In the genomic region with DNA sequence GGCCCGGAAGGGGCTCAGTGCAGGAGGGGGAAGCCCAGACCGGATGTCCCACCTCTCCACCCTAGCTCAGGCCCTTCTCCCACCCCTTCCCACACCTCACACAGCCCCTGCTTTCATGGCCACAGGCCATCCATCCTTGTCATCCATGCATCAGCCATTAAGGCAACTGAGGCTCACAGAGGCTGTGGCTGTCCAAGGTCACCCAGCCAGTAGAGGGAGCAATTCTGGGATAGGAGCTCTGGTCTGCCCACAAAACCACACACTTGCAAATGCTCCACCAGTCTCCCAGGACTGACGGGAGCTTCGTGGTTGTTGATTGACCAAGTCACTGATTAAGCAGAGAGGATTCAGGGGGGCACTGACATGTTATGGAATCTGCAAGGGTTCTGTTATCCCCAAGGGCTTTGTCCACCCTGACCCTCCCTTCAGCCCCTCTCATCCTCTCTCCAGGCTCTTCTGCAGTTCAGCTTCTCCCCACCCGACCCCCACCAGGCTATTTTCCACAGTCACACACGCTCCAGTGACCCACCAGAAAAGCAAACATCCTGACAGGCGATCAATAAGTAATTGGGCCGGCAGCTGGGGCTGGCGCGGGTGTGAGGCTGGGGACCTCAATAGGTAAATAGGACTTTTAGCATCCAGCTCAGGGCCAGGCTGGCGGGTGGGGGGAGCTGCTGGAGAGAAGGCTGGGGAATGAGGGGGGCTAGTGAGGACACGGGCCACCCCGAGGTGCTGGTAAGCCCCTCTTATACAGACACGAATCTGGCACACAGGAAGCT, we compare ENCODE assay signal across 9 cellular contexts. TPM values are rescaled to one million over a fixed set of nuclear protein-coding genes. Genes with fewer than 3 reads are reported as not detected.
DNase-seq lines count a peak whose midpoint lies in the region; ATAC-seq and TF ChIP-seq lines count a peak whose summit lies in the region.
"Had no signal": no experiment of that assay in that cellular context is flagged by ENCODE, and none has a peak within 500 bp of the region (broad histone marks: within the 10 kb centered on the region; RNA-seq: fewer than 3 reads in every experiment).

No MANE protein-coding gene starts in this region.

- no peaks in the 10 kb centered on the region for H3K79me2 ChIP-seq in KMS-11 (ENCODE audit: insufficient read depth, low read depth)

- H3K4me1 Mint-ChIP-seq in CD8-positive, alpha-beta T cell (ENCODE audit: low read depth): no peaks in the 10 kb centered on the region

- H3K9ac ChIP-seq in KMS-11: no peak overlapping the region

- no peak overlapping the region for H3K27ac Mint-ChIP-seq in CD8-positive, alpha-beta T cell

- no peak overlapping the region for H3K27ac ChIP-seq in KMS-11
- no peak overlapping the region for H3K27ac ChIP-seq in CD8-positive, alpha-beta T cell (ENCODE audit: low read depth, low read length)

- H3K4me2 ChIP-seq in KMS-11: no peak overlapping the region

- POLR2A ChIA-PET in CD8-positive, alpha-beta T cell (lab: Charles Lee): no interaction called here

- no peaks in the 10 kb centered on the region for H4K20me1 ChIP-seq in KMS-11 (ENCODE audit: insufficient read depth)

- H3K4me1 ChIP-seq in KMS-11 (ENCODE audit: low read depth, poor library complexity, severe bottlenecking): no peaks in the 10 kb centered on the region
- no peaks in the 10 kb centered on the region for H3K4me1 ChIP-seq in CD8-positive, alpha-beta T cell (ENCODE audit: insufficient read depth, low read length)

- DNase-seq in GM10266 (ENCODE audit: extremely low spot score): no peak
- DNase-seq in astrocyte of the cerebellum (ENCODE audit: low read depth): no peak
- DNase-seq in myocyte (ENCODE audit: low read depth): peak; percentile 21
- DNase-seq in CD8-positive, alpha-beta T cell: no peak
- DNase-seq in SW480 (ENCODE audit: low spot score): no peak
- DNase-seq in islet precursor cell: no peak
- DNase-seq: NCI-H187 treated with DMSO at 0.1 percent for 48 hours had no signal

- H3K4me3 Mint-ChIP-seq in CD8-positive, alpha-beta T cell: no peak overlapping the region

- H3K27me3 ChIP-seq in KMS-11 (ENCODE audit: insufficient read depth, low read depth): peaks cover 44% of the 10 kb centered on the region; the same call in 1 of the 2 replicates
- no peaks in the 10 kb centered on the region for H3K27me3 ChIP-seq in CD8-positive, alpha-beta T cell (ENCODE audit: insufficient read depth, low read length)

- CTCF ChIA-PET in CD8-positive, alpha-beta T cell (lab: Charles Lee): interaction anchor here (0.5 to 1.3 kb wide), 3 partner anchors 15 to 1435 kb away, joined by 3 to 4 read pairs (median 3); no protein-coding TSS in a partner anchor

- H3K9me3 ChIP-seq in CD8-positive, alpha-beta T cell (ENCODE audit: low read length): no peaks in the 10 kb centered on the region

- peak; percentile 30 for TF ChIP-seq CTCF in GM10266 (IDR thresholded peaks at IDR 0.05; ENCODE audit: control insufficient read depth, insufficient read depth, low read depth, missing control alignments)
- TF ChIP-seq CTCF in KMS-11 (conservative IDR thresholded peaks at IDR 0.05; ENCODE audit: low read depth, low read length): peak; percentile 37; the same call in 1 of the 2 replicates
- peak; percentile 33 for TF ChIP-seq CTCF in astrocyte of the cerebellum (IDR thresholded peaks at IDR 0.05; ENCODE audit: low read depth, low read length, missing control alignments)
- no peak for TF ChIP-seq CTCF in CD8-positive, alpha-beta T cell (IDR thresholded peaks at IDR 0.05)

- H3K36me3 Mint-ChIP-seq in CD8-positive, alpha-beta T cell: no peaks in the 10 kb centered on the region

- in situ Hi-C loops in astrocyte of the cerebellum (cut with HindIII; ENCODE audit: low sequenced_read_pairs): no loop called here

- no peaks in the 10 kb centered on the region for H3K36me3 ChIP-seq in KMS-11 (ENCODE audit: insufficient read depth)
- no peaks in the 10 kb centered on the region for H3K36me3 ChIP-seq in CD8-positive, alpha-beta T cell (ENCODE audit: insufficient read depth, low read length)

- no peaks in the 10 kb centered on the region for H3K9me3 Mint-ChIP-seq in CD8-positive, alpha-beta T cell

- intact Hi-C loops in CD8-positive, alpha-beta T cell (cut with DNase I, micrococcal nuclease): no loop called here

- no peak overlapping the region for H3K4me3 ChIP-seq in KMS-11 (IDR thresholded peaks at IDR 0.05; ENCODE audit: insufficient read depth, low read depth, low read length)
- no peak overlapping the region for H3K4me3 ChIP-seq in astrocyte of the cerebellum (ENCODE audit: low read depth, low read length)
- no peak overlapping the region for H3K4me3 ChIP-seq in CD8-positive, alpha-beta T cell (ENCODE audit: low read depth, low read length)

- H3K27me3 Mint-ChIP-seq in CD8-positive, alpha-beta T cell (ENCODE audit: low read depth): peaks cover 3% of the 10 kb centered on the region

- H2AFZ ChIP-seq in KMS-11 (ENCODE audit: low read depth): no peak overlapping the region

- no peak for ATAC-seq in CD8-positive, alpha-beta T cell
- ATAC-seq in GM21526 (IDR thresholded peaks at IDR 0.05; ENCODE audit: low FRiP score, unreplicated experiment): no peak

RNA-seq across cellular contexts. Expression of a gene that starts 15.0 kb away (rescaled TPM):
- not detected in 2 replicates for total RNA-seq in myocyte
- 0.10 TPM for polyA plus RNA-seq in myocyte (2012)
- total RNA-seq in CD8-positive, alpha-beta T cell: not detected
